Comparison of ENCODE assay signal across 19 cellular contexts in genomic region chr13:110666255-110666533, GRCh38. TPM values are rescaled to one million over a fixed set of nuclear protein-coding genes. Genes with fewer than 3 reads are reported as not detected.
DNase-seq lines count a peak whose midpoint lies in the region; ATAC-seq and TF ChIP-seq lines count a peak whose summit lies in the region.
"Had no signal": no experiment of that assay in that cellular context is flagged by ENCODE, and none has a peak within 500 bp of the region (broad histone marks: within the 10 kb centered on the region; RNA-seq: fewer than 3 reads in every experiment).

No MANE protein-coding gene starts in this region.

- no peak for TF ChIP-seq CTCF in heart left ventricle (IDR thresholded peaks at IDR 0.05)
- TF ChIP-seq CTCF in stomach (IDR thresholded peaks at IDR 0.05), result no peak
- TF ChIP-seq CTCF in suprapubic skin (IDR thresholded peaks at IDR 0.05), result no peak

- H3K4me3 ChIP-seq in heart left ventricle (no peak overlapping the region), mononuclear cell (ENCODE audit: low read length) (peak overlapping the region; percentile 4), stomach (no peak overlapping the region), suprapubic skin (no peak overlapping the region)

- peak overlapping the region in 1 of 12 donors; percentile 74 for H3K27ac ChIP-seq in heart left ventricle
- H3K27ac ChIP-seq in stomach, result peak overlapping the region in 2 of 5 donors; percentile 57 to 68
- no peak overlapping the region for H3K27ac ChIP-seq in suprapubic skin
- H3K27ac ChIP-seq: 22Rv1 had no signal

- no peaks in the 10 kb centered on the region for H3K27me3 ChIP-seq in heart left ventricle
- H3K27me3 ChIP-seq in mononuclear cell (ENCODE audit: insufficient read depth, low read length), result no peaks in the 10 kb centered on the region
- no peaks in the 10 kb centered on the region for H3K27me3 ChIP-seq in stomach
- no peaks in the 10 kb centered on the region for H3K27me3 ChIP-seq in suprapubic skin

- H3K4me1 ChIP-seq in heart left ventricle, result peaks cover 0 to 29% (median 0%) of the 10 kb centered on the region in 12 donors
- H3K4me1 ChIP-seq in mononuclear cell (ENCODE audit: insufficient read depth, low read length), result peaks cover 65% of the 10 kb centered on the region
- H3K4me1 ChIP-seq in stomach, result no peaks in the 10 kb centered on the region
- no peaks in the 10 kb centered on the region for H3K4me1 ChIP-seq in suprapubic skin

- peaks cover 0 to 11% (median 0%) of the 10 kb centered on the region in 12 donors for H3K9me3 ChIP-seq in heart left ventricle
- H3K9me3 ChIP-seq in mononuclear cell (ENCODE audit: low read depth, low read length), result no peaks in the 10 kb centered on the region
- peaks cover 0 to 6% (median 0%) of the 10 kb centered on the region in 4 donors for H3K9me3 ChIP-seq in stomach
- no peaks in the 10 kb centered on the region for H3K9me3 ChIP-seq in suprapubic skin

- intact Hi-C loops in cardiac septum (cut with DNase I), result no loop called here
- intact Hi-C loops in heart left ventricle (cut with DNase I), result no loop called here
- intact Hi-C loops in stomach (cut with DNase I; ENCODE audit: low total_unique reads), result no loop called here

- H3K36me3 ChIP-seq in heart left ventricle (peaks cover 0 to 93% (median 80%) of the 10 kb centered on the region in 9 donors), stomach (peaks cover 43 to 100% (median 94%) of the 10 kb centered on the region in 4 donors), suprapubic skin (peaks cover 91% of the 10 kb centered on the region)

- DNase-seq in cardiac septum (ENCODE audit: low spot score) (peak; percentile 74), heart left ventricle (no peak), left lobe of liver (ENCODE audit: low spot score) (no peak), stomach (no peak), NCI-H226 (no peak), suprapubic skin (ENCODE audit: low spot score in 2 of 2) (no peak), NCI-H526 treated with DMSO at 0.1 percent for 48 hours (lab: John Stamatoyannopoulos, UW) (no peak)
- DNase-seq: C1 segment of cervical spinal cord; Calu3; CD8-positive, alpha-beta memory T cell; NCI-H1105; NCI-H146; NCI-H2029; NCI-H2227 treated with DMSO at 0.1 percent for 48 hours; NCI-H510A treated with DMSO at 0.1 percent for 48 hours; PC-3; Right ventricle myocardium superior had no signal

- TF ChIP-seq POLR2A in heart left ventricle (IDR thresholded peaks at IDR 0.05) (no peak), stomach (IDR thresholded peaks at IDR 0.05) (no peak), suprapubic skin (IDR thresholded peaks at IDR 0.05) (no peak)

- TF ChIP-seq EP300 in stomach (IDR thresholded peaks at IDR 0.05) (no peak), suprapubic skin (IDR thresholded peaks at IDR 0.05) (no peak)

- WGBS in heart left ventricle, 4 donors, result 89 to 94% (median 91%) methylated on average over 4 to 8 of the region's 8 CpGs
- WGBS in stomach, 5 donors, result 88 to 96% (median 94%) methylated on average over 7 to 8 of the region's 8 CpGs
- 92% methylated on average over 8 of the region's 8 CpGs for WGBS in suprapubic skin

- ATAC-seq in heart left ventricle, result no peak
- peak; percentile 12 for ATAC-seq in left lobe of liver
- ATAC-seq: PC-3 had no signal

RNA-seq across cellular contexts. Expression of gene CARS2, which starts 39.7 kb away (rescaled TPM):
- 48.3 TPM for total RNA-seq in cardiac septum
- 10 to 100 TPM; 35.4 to 48.4 (median 43.5) TPM for total RNA-seq in heart left ventricle
- 10 to 100 TPM; 72.4 to 78.5 TPM for polyA plus RNA-seq in heart left ventricle
- 33.9 TPM for total RNA-seq in left lobe of liver
- total RNA-seq in mononuclear cell, result 44.4 TPM
- 100 to 1,000 TPM in 1 of 5 donors, 10 to 100 TPM in 4; 59.4 to 247 (median 70.0) TPM for total RNA-seq in stomach
- 10 to 100 TPM; 49.3 to 87.2 (median 81.4) TPM for polyA plus RNA-seq in stomach
- total RNA-seq in suprapubic skin, result 100 to 1,000 TPM in 2 of 4 donors, 10 to 100 TPM in 2; 35.1 to 130 (median 80.9) TPM

RNA-seq across cellular contexts. Expression of gene ING1, which starts 47.3 kb away (rescaled TPM):
- 6.6 TPM for total RNA-seq in cardiac septum
- 1 to 10 TPM; 5.6 to 9.1 (median 6.6) TPM for total RNA-seq in heart left ventricle
- 10 to 100 TPM in 1 of 2 donors, 1 to 10 TPM in 1; 4.8 to 18.0 TPM for polyA plus RNA-seq in heart left ventricle
- 15.2 TPM for total RNA-seq in left lobe of liver
- 18.7 TPM for total RNA-seq in mononuclear cell
- total RNA-seq in stomach, result 10 to 100 TPM in 3 of 5 donors, 1 to 10 TPM in 2; 6.4 to 88.9 (median 12.9) TPM
- 1 to 10 TPM; 6.7 to 7.7 (median 7.0) TPM for polyA plus RNA-seq in stomach
- total RNA-seq in suprapubic skin, result 10 to 100 TPM; 10.6 to 25.7 (median 19.9) TPM

RNA-seq across cellular contexts. Expression of gene NAXD, which starts 50.8 kb away (rescaled TPM):
- total RNA-seq in cardiac septum (23.7 TPM), heart left ventricle (10 to 100 TPM; 19.2 to 31.4 (median 25.0) TPM), left lobe of liver (34.4 TPM), mononuclear cell (9.8 TPM), stomach (10 to 100 TPM; 25.7 to 50.7 (median 34.4) TPM), suprapubic skin (10 to 100 TPM; 26.4 to 38.3 (median 32.4) TPM)
- polyA plus RNA-seq in heart left ventricle (10 to 100 TPM; 22.4 to 22.8 TPM), stomach (10 to 100 TPM; 38.4 to 44.7 (median 41.4) TPM)
